In genomic region chr9:133608881-133609280, GRCh38 we compare ENCODE assay signal across 1 cellular context.
TF ChIP-seq lines count a peak whose summit lies in the region.

No MANE protein-coding gene starts in this region.

TF ChIP-seq in WTC11, 78 proteins besides CTCF, POLR2A, EP300 and RAD21 (continued from another document):
- TF ChIP-seq STAT6 (CRISPR knock-in tag; conservative IDR thresholded peaks at IDR 0.05; ENCODE audit: low read depth) (no peak), GTF2I (CRISPR knock-in tag; conservative IDR thresholded peaks at IDR 0.05) (no peak), ATF1 (CRISPR knock-in tag; IDR thresholded peaks at IDR 0.05) (no peak), SMAD4 (CRISPR knock-in tag; IDR thresholded peaks at IDR 0.05) (no peak), NR2C2 (CRISPR knock-in tag; IDR thresholded peaks at IDR 0.05) (no peak), GABPB1 (CRISPR knock-in tag; IDR thresholded peaks at IDR 0.05) (no peak), ZNF219 (CRISPR knock-in tag; IDR thresholded peaks at IDR 0.05; ENCODE audit: borderline replicate concordance) (no peak)
- TF ChIP-seq, protein P1, sequence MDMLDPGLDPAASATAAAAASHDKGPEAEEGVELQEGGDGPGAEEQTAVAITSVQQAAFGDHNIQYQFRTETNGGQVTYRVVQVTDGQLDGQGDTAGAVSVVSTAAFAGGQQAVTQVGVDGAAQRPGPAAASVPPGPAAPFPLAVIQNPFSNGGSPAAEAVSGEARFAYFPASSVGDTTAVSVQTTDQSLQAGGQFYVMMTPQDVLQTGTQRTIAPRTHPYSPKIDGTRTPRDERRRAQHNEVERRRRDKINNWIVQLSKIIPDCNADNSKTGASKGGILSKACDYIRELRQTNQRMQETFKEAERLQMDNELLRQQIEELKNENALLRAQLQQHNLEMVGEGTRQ (CRISPR knock-in tag; IDR thresholded peaks at IDR 0.05): peak; percentile 85
- TF ChIP-seq, protein P2, sequence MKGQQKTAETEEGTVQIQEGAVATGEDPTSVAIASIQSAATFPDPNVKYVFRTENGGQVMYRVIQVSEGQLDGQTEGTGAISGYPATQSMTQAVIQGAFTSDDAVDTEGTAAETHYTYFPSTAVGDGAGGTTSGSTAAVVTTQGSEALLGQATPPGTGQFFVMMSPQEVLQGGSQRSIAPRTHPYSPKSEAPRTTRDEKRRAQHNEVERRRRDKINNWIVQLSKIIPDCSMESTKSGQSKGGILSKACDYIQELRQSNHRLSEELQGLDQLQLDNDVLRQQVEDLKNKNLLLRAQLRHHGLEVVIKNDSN (CRISPR knock-in tag; IDR thresholded peaks at IDR 0.05): peak; percentile 59
- TF ChIP-seq, protein P3, sequence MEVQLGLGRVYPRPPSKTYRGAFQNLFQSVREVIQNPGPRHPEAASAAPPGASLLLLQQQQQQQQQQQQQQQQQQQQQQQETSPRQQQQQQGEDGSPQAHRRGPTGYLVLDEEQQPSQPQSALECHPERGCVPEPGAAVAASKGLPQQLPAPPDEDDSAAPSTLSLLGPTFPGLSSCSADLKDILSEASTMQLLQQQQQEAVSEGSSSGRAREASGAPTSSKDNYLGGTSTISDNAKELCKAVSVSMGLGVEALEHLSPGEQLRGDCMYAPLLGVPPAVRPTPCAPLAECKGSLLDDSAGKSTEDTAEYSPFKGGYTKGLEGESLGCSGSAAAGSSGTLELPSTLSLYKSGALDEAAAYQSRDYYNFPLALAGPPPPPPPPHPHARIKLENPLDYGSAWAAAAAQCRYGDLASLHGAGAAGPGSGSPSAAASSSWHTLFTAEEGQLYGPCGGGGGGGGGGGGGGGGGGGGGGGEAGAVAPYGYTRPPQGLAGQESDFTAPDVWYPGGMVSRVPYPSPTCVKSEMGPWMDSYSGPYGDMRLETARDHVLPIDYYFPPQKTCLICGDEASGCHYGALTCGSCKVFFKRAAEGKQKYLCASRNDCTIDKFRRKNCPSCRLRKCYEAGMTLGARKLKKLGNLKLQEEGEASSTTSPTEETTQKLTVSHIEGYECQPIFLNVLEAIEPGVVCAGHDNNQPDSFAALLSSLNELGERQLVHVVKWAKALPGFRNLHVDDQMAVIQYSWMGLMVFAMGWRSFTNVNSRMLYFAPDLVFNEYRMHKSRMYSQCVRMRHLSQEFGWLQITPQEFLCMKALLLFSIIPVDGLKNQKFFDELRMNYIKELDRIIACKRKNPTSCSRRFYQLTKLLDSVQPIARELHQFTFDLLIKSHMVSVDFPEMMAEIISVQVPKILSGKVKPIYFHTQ (CRISPR knock-in tag; IDR thresholded peaks at IDR 0.05): no peak
- TF ChIP-seq, protein P4, sequence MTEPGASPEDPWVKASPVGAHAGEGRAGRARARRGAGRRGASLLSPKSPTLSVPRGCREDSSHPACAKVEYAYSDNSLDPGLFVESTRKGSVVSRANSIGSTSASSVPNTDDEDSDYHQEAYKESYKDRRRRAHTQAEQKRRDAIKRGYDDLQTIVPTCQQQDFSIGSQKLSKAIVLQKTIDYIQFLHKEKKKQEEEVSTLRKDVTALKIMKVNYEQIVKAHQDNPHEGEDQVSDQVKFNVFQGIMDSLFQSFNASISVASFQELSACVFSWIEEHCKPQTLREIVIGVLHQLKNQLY (CRISPR knock-in tag; IDR thresholded peaks at IDR 0.05): no peak
- TF ChIP-seq, protein P5, sequence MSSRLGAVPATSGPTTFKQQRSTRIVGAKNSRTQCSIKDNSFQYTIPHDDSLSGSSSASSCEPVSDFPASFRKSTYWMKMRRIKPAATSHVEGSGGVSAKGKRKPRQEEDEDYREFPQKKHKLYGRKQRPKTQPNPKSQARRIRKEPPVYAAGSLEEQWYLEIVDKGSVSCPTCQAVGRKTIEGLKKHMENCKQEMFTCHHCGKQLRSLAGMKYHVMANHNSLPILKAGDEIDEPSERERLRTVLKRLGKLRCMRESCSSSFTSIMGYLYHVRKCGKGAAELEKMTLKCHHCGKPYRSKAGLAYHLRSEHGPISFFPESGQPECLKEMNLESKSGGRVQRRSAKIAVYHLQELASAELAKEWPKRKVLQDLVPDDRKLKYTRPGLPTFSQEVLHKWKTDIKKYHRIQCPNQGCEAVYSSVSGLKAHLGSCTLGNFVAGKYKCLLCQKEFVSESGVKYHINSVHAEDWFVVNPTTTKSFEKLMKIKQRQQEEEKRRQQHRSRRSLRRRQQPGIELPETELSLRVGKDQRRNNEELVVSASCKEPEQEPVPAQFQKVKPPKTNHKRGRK (CRISPR knock-in tag; IDR thresholded peaks at IDR 0.05; ENCODE audit: borderline replicate concordance): no peak
- TF ChIP-seq, protein P6, sequence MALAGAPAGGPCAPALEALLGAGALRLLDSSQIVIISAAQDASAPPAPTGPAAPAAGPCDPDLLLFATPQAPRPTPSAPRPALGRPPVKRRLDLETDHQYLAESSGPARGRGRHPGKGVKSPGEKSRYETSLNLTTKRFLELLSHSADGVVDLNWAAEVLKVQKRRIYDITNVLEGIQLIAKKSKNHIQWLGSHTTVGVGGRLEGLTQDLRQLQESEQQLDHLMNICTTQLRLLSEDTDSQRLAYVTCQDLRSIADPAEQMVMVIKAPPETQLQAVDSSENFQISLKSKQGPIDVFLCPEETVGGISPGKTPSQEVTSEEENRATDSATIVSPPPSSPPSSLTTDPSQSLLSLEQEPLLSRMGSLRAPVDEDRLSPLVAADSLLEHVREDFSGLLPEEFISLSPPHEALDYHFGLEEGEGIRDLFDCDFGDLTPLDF (CRISPR knock-in tag; IDR thresholded peaks at IDR 0.05): no peak
- TF ChIP-seq, protein P7, sequence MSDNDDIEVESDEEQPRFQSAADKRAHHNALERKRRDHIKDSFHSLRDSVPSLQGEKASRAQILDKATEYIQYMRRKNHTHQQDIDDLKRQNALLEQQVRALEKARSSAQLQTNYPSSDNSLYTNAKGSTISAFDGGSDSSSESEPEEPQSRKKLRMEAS (CRISPR knock-in tag; IDR thresholded peaks at IDR 0.05): no peak; the same call in 1 of the 2 replicates
